In the genomic region with DNA sequence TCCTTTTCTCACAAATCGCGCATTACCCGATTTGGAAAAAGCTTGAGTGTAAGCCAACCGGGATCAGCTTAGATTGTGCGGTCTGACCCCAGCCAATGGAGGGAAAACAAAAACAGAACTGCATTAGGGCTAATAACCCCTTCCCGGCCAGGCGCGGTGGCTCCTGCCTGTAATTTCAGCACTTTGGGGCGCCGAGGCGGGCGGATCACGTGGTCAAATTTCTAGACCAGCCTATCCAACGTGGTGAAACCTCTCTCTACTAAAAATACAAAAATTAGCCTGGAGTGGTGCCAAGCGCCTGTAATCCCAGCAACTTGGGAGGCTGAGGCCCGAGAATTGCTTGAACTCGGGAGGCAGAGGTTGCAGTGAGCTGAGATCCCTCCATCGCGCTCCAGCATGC, we compare ENCODE assay signal across 1 cellular context.
TF ChIP-seq lines count a peak whose summit lies in the region.

No MANE protein-coding gene starts in this region.

TF ChIP-seq in WTC11, 78 proteins besides CTCF, POLR2A, EP300 and RAD21 (continued from another document):
- no peak for TF ChIP-seq SMAD4 (CRISPR knock-in tag; IDR thresholded peaks at IDR 0.05)
- TF ChIP-seq, protein P1, sequence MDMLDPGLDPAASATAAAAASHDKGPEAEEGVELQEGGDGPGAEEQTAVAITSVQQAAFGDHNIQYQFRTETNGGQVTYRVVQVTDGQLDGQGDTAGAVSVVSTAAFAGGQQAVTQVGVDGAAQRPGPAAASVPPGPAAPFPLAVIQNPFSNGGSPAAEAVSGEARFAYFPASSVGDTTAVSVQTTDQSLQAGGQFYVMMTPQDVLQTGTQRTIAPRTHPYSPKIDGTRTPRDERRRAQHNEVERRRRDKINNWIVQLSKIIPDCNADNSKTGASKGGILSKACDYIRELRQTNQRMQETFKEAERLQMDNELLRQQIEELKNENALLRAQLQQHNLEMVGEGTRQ (CRISPR knock-in tag; IDR thresholded peaks at IDR 0.05), result peak; percentile 80
